In the genomic region with DNA sequence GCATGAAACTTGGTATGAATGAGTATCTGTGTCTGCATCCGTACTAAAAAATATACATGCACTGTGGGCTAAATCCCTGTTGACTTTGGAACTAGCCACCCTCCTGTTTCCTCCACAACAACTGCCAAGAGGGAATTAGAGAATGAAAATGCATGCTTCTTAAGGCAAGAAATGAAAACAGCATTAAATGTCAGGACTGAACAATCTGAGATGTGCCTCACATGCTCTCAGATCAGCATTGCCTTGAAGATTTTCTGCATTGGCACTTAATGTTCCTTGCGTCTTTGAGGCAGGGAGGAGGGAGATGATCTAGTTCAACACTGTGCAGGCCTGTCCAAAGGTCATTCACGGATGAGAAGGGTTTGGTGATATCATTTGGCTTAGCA, we compare ENCODE assay signal across 25 cellular contexts. TPM values are rescaled to one million over a fixed set of nuclear protein-coding genes. Genes with fewer than 3 reads are reported as not detected.
DNase-seq lines count a peak whose midpoint lies in the region; ATAC-seq, FAIRE-seq and TF ChIP-seq lines count a peak whose summit lies in the region.
"Had no signal": no experiment of that assay in that cellular context is flagged by ENCODE, and none has a peak within 500 bp of the region (broad histone marks: within the 10 kb centered on the region; RNA-seq: fewer than 3 reads in every experiment).

No MANE protein-coding gene starts in this region.

- peak overlapping the region in 1 of 5 experiments; percentile 1 for H3K4me3 Mint-ChIP-seq in brain
- H3K4me3 Mint-ChIP-seq: activated B cell treated with CpG ODN at 0.5 μM for 24 hours; activated CD8-positive, alpha-beta T cell treated with anti-CD3 and anti-CD28 coated beads for 36 hours; activated naive CD8-positive, alpha-beta T cell treated with anti-CD3 and anti-CD28 coated beads, Interleukin-2, amount 50 U/mL, for 24 hours; immature natural killer cell; stimulated activated naive CD8-positive, alpha-beta T cell treated with anti-CD3 and anti-CD28 coated beads, Interleukin-15, amount 100 ng/mL, for 72 hours had no signal

- TF ChIP-seq CTCF in brain (conservative IDR thresholded peaks at IDR 0.05) (no peak), WERI-Rb-1 (IDR thresholded peaks at IDR 0.05; ENCODE audit: low read depth, low read length) (no peak)

- H3K27ac ChIP-seq in small intestine (ENCODE audit: low read depth in 1 of 2, low read length in 1 of 2) (no peak overlapping the region), right cardiac atrium (ENCODE audit: low read length) (no peak overlapping the region), WERI-Rb-1 (no peak overlapping the region)
- H3K27ac ChIP-seq: foreskin keratinocyte, RWPE1, upper lobe of right lung had no signal

- ATAC-seq in left colon (peak; percentile 77), right cardiac atrium (no peak)
- ATAC-seq: activated CD8-positive, alpha-beta T cell treated with anti-CD3 and anti-CD28 coated beads for 36 hours; activated naive CD8-positive, alpha-beta T cell treated with anti-CD3 and anti-CD28 coated beads, Interleukin-2, amount 50 U/mL, for 24 hours; foreskin keratinocyte; HepG2; left ventricle myocardium superior; stimulated activated naive CD8-positive, alpha-beta T cell treated with anti-CD3 and anti-CD28 coated beads, Interleukin-15, amount 100 ng/mL, for 72 hours; upper lobe of right lung had no signal

- intact Hi-C loops in left colon (cut with DNase I, micrococcal nuclease) (no loop called here), right cardiac atrium (cut with DNase I) (no loop called here)

- H3K4me1 ChIP-seq in small intestine (ENCODE audit: control insufficient read depth in 2 of 2, insufficient read depth in 1 of 2, low read depth in 1 of 2, low read length in 1 of 2) (no peaks in the 10 kb centered on the region), right cardiac atrium (ENCODE audit: control insufficient read depth, insufficient read depth, low read length) (no peaks in the 10 kb centered on the region)
- H3K4me1 ChIP-seq: foreskin keratinocyte had no signal

- H3K9me3 ChIP-seq in small intestine (ENCODE audit: control insufficient read depth, low read depth) (no peaks in the 10 kb centered on the region), right cardiac atrium (ENCODE audit: control insufficient read depth, low read length) (no peaks in the 10 kb centered on the region), WERI-Rb-1 (ENCODE audit: severe bottlenecking) (no peaks in the 10 kb centered on the region)
- H3K9me3 ChIP-seq: upper lobe of right lung had no signal

- DNase-seq in HT-29 (ENCODE audit: low spot score) = peak; percentile 53
- DNase-seq in left colon = peak; percentile 60 to 68
- peak; percentile 93 for DNase-seq in small intestine
- no peak for DNase-seq in RCC 7860 (ENCODE audit: low spot score)
- DNase-seq in NCI-H2227 (lab: John Stamatoyannopoulos, UW; ENCODE audit: unreplicated experiment) = no peak
- DNase-seq in right cardiac atrium = no peak
- DNase-seq in WERI-Rb-1 = no peak
- DNase-seq: activated B cell treated with CpG ODN at 0.5 μM for 24 hours; activated CD8-positive, alpha-beta T cell treated with anti-CD3 and anti-CD28 coated beads for 36 hours; activated gamma-delta T cell; activated naive CD8-positive, alpha-beta T cell treated with anti-CD3 and anti-CD28 coated beads, Interleukin-2, amount 50 U/mL, for 24 hours; activated T-cell treated with anti-CD3 and anti-CD28 coated beads for 4 hours; C1 segment of cervical spinal cord; foreskin keratinocyte; immature natural killer cell; left ventricle myocardium superior; midbrain; NCI-H1105 treated with DMSO at 0.1 percent for 48 hours; NCI-H2107; NCI-H524 treated with DMSO at 0.1 percent for 48 hours; stimulated activated naive CD8-positive, alpha-beta T cell treated with anti-CD3 and anti-CD28 coated beads, Interleukin-15, amount 100 ng/mL, for 72 hours; upper lobe of right lung had no signal

- H3K9me3 Mint-ChIP-seq in brain = peaks cover 0 to 1% (median 0%) of the 10 kb centered on the region in 5 experiments
- H3K9me3 Mint-ChIP-seq: activated B cell treated with CpG ODN at 0.5 μM for 24 hours; activated CD8-positive, alpha-beta T cell treated with anti-CD3 and anti-CD28 coated beads for 36 hours; activated naive CD8-positive, alpha-beta T cell treated with anti-CD3 and anti-CD28 coated beads, Interleukin-2, amount 50 U/mL, for 24 hours had no signal

- no peaks in the 10 kb centered on the region for H3K36me3 ChIP-seq in small intestine (ENCODE audit: control insufficient read depth in 2 of 2, insufficient read depth in 2 of 2, low read length in 2 of 2)
- H3K36me3 ChIP-seq in WERI-Rb-1 = no peaks in the 10 kb centered on the region
- H3K36me3 ChIP-seq: upper lobe of right lung had no signal

- no peaks in the 10 kb centered on the region for H3K36me3 Mint-ChIP-seq in brain
- H3K36me3 Mint-ChIP-seq: immature natural killer cell had no signal

- H3K27ac Mint-ChIP-seq in brain = peak overlapping the region in 4 of 5 experiments; percentile 39 to 84 (median 56)
- H3K27ac Mint-ChIP-seq: activated B cell treated with CpG ODN at 0.5 μM for 24 hours; activated CD8-positive, alpha-beta T cell treated with anti-CD3 and anti-CD28 coated beads for 36 hours; activated naive CD8-positive, alpha-beta T cell treated with anti-CD3 and anti-CD28 coated beads, Interleukin-2, amount 50 U/mL, for 24 hours; immature natural killer cell; stimulated activated naive CD8-positive, alpha-beta T cell treated with anti-CD3 and anti-CD28 coated beads, Interleukin-15, amount 100 ng/mL, for 72 hours had no signal

- H3K27me3 ChIP-seq in small intestine (ENCODE audit: control insufficient read depth in 2 of 2, insufficient read depth in 2 of 2, low read length in 2 of 2) (no peaks in the 10 kb centered on the region), right cardiac atrium (ENCODE audit: control insufficient read depth, insufficient read depth) (no peaks in the 10 kb centered on the region), WERI-Rb-1 (ENCODE audit: insufficient read depth, low read depth, severe bottlenecking) (no peaks in the 10 kb centered on the region)
- H3K27me3 ChIP-seq: upper lobe of right lung had no signal

- no peaks in the 10 kb centered on the region for H3K27me3 Mint-ChIP-seq in brain
- H3K27me3 Mint-ChIP-seq: activated B cell treated with CpG ODN at 0.5 μM for 24 hours; activated CD8-positive, alpha-beta T cell treated with anti-CD3 and anti-CD28 coated beads for 36 hours had no signal

- peaks cover 37% of the 10 kb centered on the region for H3K4me1 Mint-ChIP-seq in brain
- H3K4me1 Mint-ChIP-seq: activated B cell treated with CpG ODN at 0.5 μM for 24 hours; activated naive CD8-positive, alpha-beta T cell treated with anti-CD3 and anti-CD28 coated beads, Interleukin-2, amount 50 U/mL, for 24 hours; immature natural killer cell; stimulated activated naive CD8-positive, alpha-beta T cell treated with anti-CD3 and anti-CD28 coated beads, Interleukin-15, amount 100 ng/mL, for 72 hours had no signal

- WGBS in small intestine, 3 donors = 17 to 41% (median 38%) methylated on average over 3 of the region's 3 CpGs
- 35% methylated on average over 3 of the region's 3 CpGs for WGBS in right cardiac atrium

- no peak overlapping the region for H3K4me3 ChIP-seq in small intestine (ENCODE audit: low read depth in 1 of 2, low read length in 2 of 2)
- H3K4me3 ChIP-seq in right cardiac atrium (ENCODE audit: low read length) = no peak overlapping the region
- H3K4me3 ChIP-seq in WERI-Rb-1 (ENCODE audit: low read depth, low read length) = no peak overlapping the region
- H3K4me3 ChIP-seq: upper lobe of right lung had no signal

- no peak for FAIRE-seq in small intestine (lab: Jason Lieb, UNC)
- no peak for FAIRE-seq in RCC 7860 (lab: Jason Lieb, UNC)
- FAIRE-seq: HepG2 had no signal

RNA-seq across cellular contexts. Expression of a gene that starts 47.7 kb away (rescaled TPM):
- 26.6 and 31.9 TPM in 2 replicates for total RNA-seq in HT-29 (2014; rRNA removed; shearing (Covaris generic))
- polyA plus RNA-seq in brain (ENCODE audit: insufficient read depth, low read depth, low replicate concordance) (13.4 TPM), small intestine (10 to 100 TPM; 14.3 to 17.0 (median 17.0) TPM), right cardiac atrium (16.8 TPM)
- total RNA-seq in left colon (10 to 100 TPM; 72.3 to 97.8 TPM), right cardiac atrium (10 to 100 TPM; 47.8 to 70.9 (median 60.3) TPM)
- total RNA-seq: activated CD8-positive, alpha-beta T cell treated with anti-CD3 and anti-CD28 coated beads for 36 hours had no signal
- polyA plus RNA-seq: immature natural killer cell had no signal

Comparison
In these comparisons a context has a peak if more than half of its experiments do, and no peak if none do; other contexts are left out.
1. DNase-seq: peak in HT-29 (single experiment), left colon (2 of 2) and small intestine (single experiment); none in RCC 7860 (single experiment), NCI-H2227 (single experiment), right cardiac atrium (0 of 3) and WERI-Rb-1 (single experiment).